ENCODE assay signal across 29 cellular contexts in genomic region chr1:28130901-28131300, GRCh38. TPM values are rescaled to one million over a fixed set of nuclear protein-coding genes. Genes with fewer than 3 reads are reported as not detected.
"Had no signal": no experiment of that assay in that cellular context is flagged by ENCODE, and none has a peak within 500 bp of the region (broad histone marks: within the 10 kb centered on the region; RNA-seq: fewer than 3 reads in every experiment).

No MANE protein-coding gene starts in this region.

- H3K9me3 ChIP-seq: left ventricle myocardium inferior, mucosa of descending colon, pancreas, prostate gland, suprapubic skin, thoracic aorta, tibial artery, upper lobe of right lung had no signal

- H3K4me3 ChIP-seq: left ventricle myocardium inferior, lung, mucosa of descending colon, pancreas, prostate gland, skin epidermis, suprapubic skin, thoracic aorta, tibial artery, upper lobe of right lung had no signal

- H3K4me1 ChIP-seq: left ventricle myocardium inferior, pancreas, prostate gland, suprapubic skin, tibial artery had no signal

- ATAC-seq: mucosa of descending colon; naive thymus-derived CD4-positive, alpha-beta T cell; natural killer cell treated with Interleukin-12 subunit alpha and Interleukin-12 subunit beta and Interleukin-15 and Interleukin-18, amount 100 ng/mL, for 72 hours; pancreas; right cardiac atrium; sciatic nerve; stimulated activated effector memory CD8-positive, alpha-beta T cell treated with anti-CD3 and anti-CD28 coated beads, Interleukin-12 subunit alpha, Interleukin-12 subunit beta, amount 100 ng/mL, for 72 hours; upper lobe of right lung had no signal

- FAIRE-seq: pancreas, urothelium cell line had no signal

- H3K27ac ChIP-seq: left ventricle myocardium inferior, pancreas, prostate gland, skin epidermis, suprapubic skin, thoracic aorta, tibial artery, upper lobe of right lung had no signal

- H3K36me3 ChIP-seq: left ventricle myocardium inferior, pancreas, prostate gland, suprapubic skin, thoracic aorta, tibial artery, upper lobe of right lung had no signal

- H3K27me3 ChIP-seq: pancreas, suprapubic skin, upper lobe of right lung had no signal

- DNase-seq: hypothalamus; islet precursor cell; left ventricle myocardium inferior; midbrain; mucosa of descending colon; naive thymus-derived CD4-positive, alpha-beta T cell; nucleus accumbens; pancreas; posterior cingulate gyrus; retina; right cardiac atrium; stimulated activated CD4-positive, alpha-beta T cell treated with anti-CD3 and anti-CD28 coated beads, Interleukin-12 subunit alpha, Interleukin-12 subunit beta, amount 100 ng/mL, for 4 hours; stimulated activated CD4-positive, alpha-beta T cell treated with anti-CD3 and anti-CD28 coated beads, Interleukin-15, amount 100 ng/mL, for 24 hours; stimulated activated CD4-positive, alpha-beta T cell treated with anti-CD3 and anti-CD28 coated beads, Interleukin-2, amount 100 ng/mL, for 24 hours; stimulated activated CD4-positive, alpha-beta T cell treated with anti-CD3 and anti-CD28 coated beads, Interleukin-4, amount 100 ng/mL, for 1 hour; stimulated activated naive CD4-positive, alpha-beta T cell; tibial artery; trophoblast cell; upper lobe of right lung had no signal

RNA-seq across cellular contexts. Expression of gene PTAFR, which starts 45.6 kb away (rescaled TPM):
- total RNA-seq: myocyte had no signal
